In genomic region chr1:184387069-184387870, GRCh38 we compare ENCODE assay signal across 8 cellular contexts.
DNase-seq lines count a peak whose midpoint lies in the region; ATAC-seq and TF ChIP-seq lines count a peak whose summit lies in the region.

No MANE protein-coding gene starts in this region.

- peak; percentile 29 for DNase-seq in GM12865 (ENCODE audit: low read depth)
- DNase-seq in T-helper 1 cell: peak in 3 of 5 donors; percentile 6 to 39 (median 23)
- peak; percentile 13 for DNase-seq in central memory CD4-positive, alpha-beta T cell
- DNase-seq in left kidney (ENCODE audit: low read depth, low spot score): peak; percentile 68
- peak; percentile 17 for DNase-seq in stimulated activated CD8-positive, alpha-beta memory T cell treated with anti-CD3 and anti-CD28 coated beads, Interleukin-15, amount 100 ng/mL, for 1 hour (ENCODE audit: low read depth)
- no peak for DNase-seq in NCI-H226

- H3K4me3 ChIP-seq in GM12865 (ENCODE audit: low read depth, low read length): peak overlapping the region; percentile 64

- ATAC-seq in HG03045 (IDR thresholded peaks at IDR 0.05; ENCODE audit: unreplicated experiment) (peak; percentile 29), HG02588 (IDR thresholded peaks at IDR 0.05; ENCODE audit: unreplicated experiment) (no peak)

- TF ChIP-seq CTCF in GM12865 (IDR thresholded peaks at IDR 0.05; ENCODE audit: insufficient read depth, low read depth, low read length, missing control alignments): no peak
